ENCODE assay signal across 18 cellular contexts in genomic region chr2:241999184-241999583, GRCh38.
DNase-seq lines count a peak whose midpoint lies in the region; ATAC-seq, FAIRE-seq and TF ChIP-seq lines count a peak whose summit lies in the region.
"Had no signal": no experiment of that assay in that cellular context is flagged by ENCODE, and none has a peak within 500 bp of the region (broad histone marks: within the 10 kb centered on the region; RNA-seq: fewer than 3 reads in every experiment).

No MANE protein-coding gene starts in this region.

- no peaks in the 10 kb centered on the region for H3K36me3 ChIP-seq in HepG2 (replicated peaks in 1 of 2; ENCODE audit: control insufficient read depth in 1 of 2, insufficient read depth in 2 of 2, low read length in 2 of 2)
- H3K36me3 ChIP-seq in spleen, result peaks cover 0 to 7% (median 0%) of the 10 kb centered on the region in 6 donors

- CTCF ChIA-PET in HepG2 (lab: Yijun Ruan, JAX; ENCODE audit: low intra/inter-chr PET ratio, low total read pairs), result no interaction called here

- in situ Hi-C loops in HepG2 (cut with HindIII; ENCODE audit: extremely low pct_ligation_motif_present, low pct_unique_long_range_greater_than_20kb), result no loop called here
- in situ Hi-C loops in ACHN (cut with HindIII; ENCODE audit: low pct_ligation_motif_present, low pct_unique_long_range_greater_than_20kb, low sequenced_read_pairs), result no loop called here

- TF ChIP-seq CTCF in coronary artery (IDR thresholded peaks at IDR 0.05) (no peak), HepG2 (CRISPR knock-in tag; IDR thresholded peaks at IDR 0.05) (no peak), spleen (IDR thresholded peaks at IDR 0.05 in 8 of 11, conservative IDR thresholded peaks at IDR 0.05 in 3 of 11) (no peak)

- TF ChIP-seq RAD21 in HepG2 (CRISPR knock-in tag; IDR thresholded peaks at IDR 0.05), result no peak

- no peaks in the 10 kb centered on the region for H3K9me3 ChIP-seq in HepG2 (ENCODE audit: low read length)
- no peaks in the 10 kb centered on the region for H3K9me3 ChIP-seq in spleen
- H3K9me3 ChIP-seq: A549, BLaER1 had no signal

- WGBS in HepG2 (ENCODE audit: low lambda C conversion rate), result 56% methylated on average over 6 of the region's 16 CpGs
- 85 to 94% (median 88%) methylated on average over 8 to 16 of the region's 16 CpGs for WGBS in spleen, 5 donors

- no peaks in the 10 kb centered on the region for H4K20me1 ChIP-seq in HepG2 (ENCODE audit: insufficient read depth, low read length)

- no TSS peak for BruUV-seq in HepG2 (replicated peaks; lab: Mats Ljungman, UMichigan)

- H2AFZ ChIP-seq in HepG2 (ENCODE audit: low read length), result no peak overlapping the region

- H3K4me3 ChIP-seq in coronary artery (no peak overlapping the region), HepG2 (replicated peaks in 1 of 3; ENCODE audit: insufficient read depth in 1 of 3, low read depth in 2 of 3, low read length in 3 of 3) (no peak overlapping the region), spleen (no peak overlapping the region)
- H3K4me3 ChIP-seq: A549, BLaER1 had no signal

- ATAC-seq in HepG2 (no peak; the same call in 2 of the 3 replicates), HG02840 (IDR thresholded peaks at IDR 0.05; ENCODE audit: low FRiP score, unreplicated experiment) (no peak)

- peak; percentile 50 for DNase-seq in activated CD8-positive, alpha-beta memory T cell treated with anti-CD3 and anti-CD28 coated beads for 24 hours
- DNase-seq in activated CD8-positive, alpha-beta memory T cell treated with anti-CD3 and anti-CD28 coated beads, Interleukin-2, amount 50 U/mL, for 4 hours, result no peak
- DNase-seq in coronary artery (ENCODE audit: low spot score) (peak; percentile 54), HepG2 (ENCODE audit: low spot score) (no peak), spleen (peak; percentile 65), ACHN (no peak), DMS53 (lab: John Stamatoyannopoulos, UW) (no peak)
- DNase-seq: CD4-positive, alpha-beta memory T cell; DMS153; DMS79 treated with DMSO at 0.1 percent for 48 hours; GF-D8; GOT3; H9; IMR-90 had no signal

- TF ChIP-seq EP300 in HepG2 (IDR thresholded peaks at IDR 0.05; ENCODE audit: low read depth in 2 of 2, low read length in 2 of 2) (no peak), HepG2 (CRISPR knock-in tag; IDR thresholded peaks at IDR 0.05; ENCODE audit: borderline replicate concordance) (no peak)

- POLR2A ChIA-PET in HepG2 (lab: Yijun Ruan, JAX), result no interaction called here

- no peak for TF ChIP-seq POLR2A in HepG2 (IDR thresholded peaks at IDR 0.05; ENCODE audit: insufficient read depth in 1 of 2, low read depth in 2 of 2, low read length in 2 of 2)
- no peak for TF ChIP-seq POLR2A in spleen (IDR thresholded peaks at IDR 0.05)

- H3K27ac ChIP-seq in coronary artery (no peak overlapping the region), HepG2 (ENCODE audit: extremely low read length, insufficient read depth, low read length) (no peak overlapping the region), spleen (no peak overlapping the region)
- H3K27ac ChIP-seq: 22Rv1, A549, BLaER1 had no signal

- H3K27me3 ChIP-seq in HepG2 (ENCODE audit: control insufficient read depth in 1 of 2, insufficient read depth in 2 of 2, low read length in 2 of 2) (peaks cover 9 to 71% of the 10 kb centered on the region in 2 experiments), spleen (replicated peaks in 1 of 7) (no peaks in the 10 kb centered on the region)
- H3K27me3 ChIP-seq: BLaER1 had no signal

- H3K4me2 ChIP-seq in HepG2 (ENCODE audit: low read depth, low read length), result no peak overlapping the region
- H3K4me2 ChIP-seq: A549, BLaER1 had no signal

- no peak for FAIRE-seq in HepG2 (lab: Jason Lieb, UNC)
- FAIRE-seq: A549 had no signal

- intact Hi-C loops in HepG2 (cut with micrococcal nuclease; ENCODE audit: unreplicated experiment) (no loop called here), spleen (cut with DNase I; ENCODE audit: low total_unique reads) (no loop called here)

- H3K4me1 ChIP-seq in HepG2 (ENCODE audit: insufficient read depth, low read length) (peaks cover 10% of the 10 kb centered on the region), spleen (no peaks in the 10 kb centered on the region)
- H3K4me1 ChIP-seq: A549 had no signal

- no peak overlapping the region for H3K9ac ChIP-seq in HepG2 (ENCODE audit: insufficient read depth, low read depth, low read length)
- H3K9ac ChIP-seq: BLaER1 had no signal

- H3K79me2 ChIP-seq in HepG2 (ENCODE audit: insufficient read depth, low read length), result no peaks in the 10 kb centered on the region

TF ChIP-seq in HepG2, 621 proteins besides CTCF, POLR2A, EP300 and RAD21:
- no peak for TF ChIP-seq MAF1 (CRISPR knock-in tag; IDR thresholded peaks at IDR 0.05; ENCODE audit: borderline replicate concordance)
- TF ChIP-seq MED1 (CRISPR knock-in tag; IDR thresholded peaks at IDR 0.05), result no peak
- TF ChIP-seq ZNF280B (CRISPR knock-in tag; IDR thresholded peaks at IDR 0.05; ENCODE audit: borderline replicate concordance), result peak; percentile 25; the same call in 1 of the 2 replicates
- no peak for TF ChIP-seq CBFB (CRISPR knock-in tag; IDR thresholded peaks at IDR 0.05)
- no peak for TF ChIP-seq SNAPC5 (CRISPR knock-in tag; IDR thresholded peaks at IDR 0.05; ENCODE audit: borderline replicate concordance)
- 0 out of 2 replicates have a peak, but pooled peaks have one; percentile 29 for TF ChIP-seq RXRA (CRISPR knock-in tag; IDR thresholded peaks at IDR 0.05)
- 0 out of 2 replicates have a peak, but pooled peaks have one; percentile 48 for TF ChIP-seq NRL (CRISPR knock-in tag; IDR thresholded peaks at IDR 0.05; ENCODE audit: borderline replicate concordance)
TF ChIP-seq in HepG2: peak in this region for 3.

Comparison
In these comparisons a context has a peak if more than half of its experiments do, and no peak if none do; other contexts are left out.
1. DNase-seq: peak in activated CD8-positive, alpha-beta memory T cell treated with anti-CD3 and anti-CD28 coated beads for 24 hours (single experiment), coronary artery (single experiment) and spleen (single experiment); none in activated CD8-positive, alpha-beta memory T cell treated with anti-CD3 and anti-CD28 coated beads, Interleukin-2, amount 50 U/mL, for 4 hours (single experiment), HepG2 (single experiment), ACHN (single experiment) and DMS53 (single experiment).